In the genomic region with DNA sequence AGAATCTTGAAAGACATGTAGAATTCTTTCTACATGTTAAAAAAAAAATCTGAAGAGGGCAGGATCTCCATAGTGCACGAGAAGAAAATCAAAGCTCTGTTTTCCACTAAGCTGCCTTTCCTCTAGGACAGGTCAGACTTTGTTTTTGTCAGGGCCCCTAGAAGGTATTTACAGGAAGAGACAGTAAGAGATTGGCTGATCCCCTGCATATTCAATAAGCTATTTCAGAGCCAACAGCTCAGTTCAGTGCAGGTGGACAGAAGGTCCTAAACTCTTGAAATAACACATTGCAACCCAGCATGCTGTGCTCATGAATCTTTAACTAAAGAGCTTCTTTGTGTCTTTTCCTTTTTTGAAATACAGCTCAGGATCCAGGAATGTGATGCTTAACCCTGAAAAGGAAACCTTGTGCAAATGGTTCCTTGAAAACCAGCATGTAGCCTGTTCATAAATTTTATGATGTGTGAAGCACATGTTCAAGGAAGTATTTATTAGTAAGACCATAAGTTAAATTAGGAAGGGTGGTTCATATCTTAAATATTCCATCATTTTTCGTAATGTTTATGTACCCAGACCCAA, we compare ENCODE assay signal across 17 cellular contexts. TPM values are rescaled to one million over a fixed set of nuclear protein-coding genes. Genes with fewer than 3 reads are reported as not detected.
DNase-seq lines count a peak whose midpoint lies in the region; ATAC-seq and TF ChIP-seq lines count a peak whose summit lies in the region.
"Had no signal": no experiment of that assay in that cellular context is flagged by ENCODE, and none has a peak within 500 bp of the region (broad histone marks: within the 10 kb centered on the region; RNA-seq: fewer than 3 reads in every experiment).

No MANE protein-coding gene starts in this region.

- TF ChIP-seq CTCF in AG10803 (conservative IDR thresholded peaks at IDR 0.05; ENCODE audit: low read length) = no peak
- no peak for TF ChIP-seq CTCF in epithelial cell of proximal tubule (conservative IDR thresholded peaks at IDR 0.05; ENCODE audit: low read depth, low read length)
- TF ChIP-seq CTCF in nephron (IDR thresholded peaks at IDR 0.05; ENCODE audit: unreplicated experiment in 3 of 3) = no peak

- H3K4me1 ChIP-seq in aorta (ENCODE audit: control insufficient read depth in 1 of 2, insufficient read depth in 2 of 2, low read length in 2 of 2) = no peaks in the 10 kb centered on the region
- H3K4me1 ChIP-seq: stomach had no signal

- 45 to 50% methylated on average over 2 of the region's 2 CpGs for WGBS in aorta, 2 donors

- no peak overlapping the region for H3K27ac ChIP-seq in aorta (ENCODE audit: low read depth in 1 of 2, low read length in 2 of 2)
- H3K27ac ChIP-seq: stomach had no signal

- H3K4me1 Mint-ChIP-seq in nephron = peaks cover 36% of the 10 kb centered on the region
- H3K4me1 Mint-ChIP-seq: naive B cell had no signal

- peaks cover 4% of the 10 kb centered on the region for H3K9me3 Mint-ChIP-seq in nephron

- H3K36me3 Mint-ChIP-seq in nephron (ENCODE audit: low read depth) = no peaks in the 10 kb centered on the region
- H3K36me3 Mint-ChIP-seq: naive B cell had no signal

- no peaks in the 10 kb centered on the region for H3K27me3 Mint-ChIP-seq in nephron (ENCODE audit: low read depth)
- H3K27me3 Mint-ChIP-seq: naive B cell had no signal

- H3K9me3 ChIP-seq in aorta (ENCODE audit: control insufficient read depth, low read length) = no peaks in the 10 kb centered on the region
- H3K9me3 ChIP-seq: stomach had no signal

- no peaks in the 10 kb centered on the region for H3K36me3 ChIP-seq in aorta (ENCODE audit: control insufficient read depth in 1 of 2, insufficient read depth in 2 of 2, low read length in 1 of 2)
- H3K36me3 ChIP-seq: stomach had no signal

- intact Hi-C loops in aorta (cut with DNase I) = no loop called here

- H3K4me3 ChIP-seq in AG10803 (ENCODE audit: low read length) (no peak overlapping the region), epithelial cell of proximal tubule (ENCODE audit: low read depth, low read length) (no peak overlapping the region), aorta (ENCODE audit: low read length in 2 of 2) (no peak overlapping the region)
- H3K4me3 ChIP-seq: stomach had no signal

- no peak for ATAC-seq in aorta (ENCODE audit: low FRiP score)
- ATAC-seq in HG03565 (IDR thresholded peaks at IDR 0.05; ENCODE audit: unreplicated experiment) = no peak

- no peaks in the 10 kb centered on the region for H3K27me3 ChIP-seq in aorta (ENCODE audit: control insufficient read depth in 1 of 2, insufficient read depth in 2 of 2, low read length in 1 of 2)
- H3K27me3 ChIP-seq: stomach had no signal

- peak overlapping the region; percentile 73 to 89 (median 89) for H3K27ac Mint-ChIP-seq in nephron
- H3K27ac Mint-ChIP-seq: naive B cell had no signal

- H3K4me3 Mint-ChIP-seq in nephron = no peak overlapping the region
- H3K4me3 Mint-ChIP-seq: naive B cell had no signal

- DNase-seq in AG10803 (ENCODE audit: low read depth) (peak; percentile 30), NCI-H69 (lab: John Stamatoyannopoulos, UW) (peak; percentile 11), epithelial cell of proximal tubule (ENCODE audit: low read depth) (peak; percentile 56), aorta (no peak), cortex of kidney (lab: John Stamatoyannopoulos, UW) (no peak), NCI-H748 (lab: John Stamatoyannopoulos, UW; ENCODE audit: unreplicated experiment) (no peak)
- DNase-seq: activated effector memory CD4-positive, alpha-beta T cell treated with Interleukin-2 at 50 U/mL for 16 hours; amygdala; Calu3; HCEC 1CT; hypothalamus; naive B cell; SIG-M5; stomach had no signal

RNA-seq across cellular contexts. Expression of a gene that starts 43.9 kb away (rescaled TPM):
- total RNA-seq in epithelial cell of proximal tubule (not detected in 2 replicates), aorta (under 1 TPM in 1 of 2 donors, not detected in 1; 0.45 TPM)
- under 1 TPM in 1 of 2 donors, not detected in 1; 0.43 TPM for polyA plus RNA-seq in aorta
- total RNA-seq: Calu3; T-helper 2 cell treated with Interferon-gamma antibody and Interleukin-4, amounts not matched to agents 100 ng/mL and 5 ng/mL, for 36 hours had no signal

Comparison
In these comparisons a context has a peak if more than half of its experiments do, and no peak if none do; other contexts are left out.
1. DNase-seq: peak in AG10803 (single experiment), NCI-H69 (single experiment) and epithelial cell of proximal tubule (single experiment); none in aorta (0 of 2), cortex of kidney (single experiment) and NCI-H748 (single experiment).